In genomic region chr4:47367761-47368160, GRCh38 we compare ENCODE assay signal across 1 cellular context.
TF ChIP-seq lines count a peak whose summit lies in the region.

No MANE protein-coding gene starts in this region.

TF ChIP-seq in GM23338, 12 proteins besides CTCF, POLR2A, EP300 and RAD21 (continued from another document):
- no peak for TF ChIP-seq ZNF462 (CRISPR knock-in tag; IDR thresholded peaks at IDR 0.05)
